1 cellular context compared by ENCODE assay signal in the genomic region with DNA sequence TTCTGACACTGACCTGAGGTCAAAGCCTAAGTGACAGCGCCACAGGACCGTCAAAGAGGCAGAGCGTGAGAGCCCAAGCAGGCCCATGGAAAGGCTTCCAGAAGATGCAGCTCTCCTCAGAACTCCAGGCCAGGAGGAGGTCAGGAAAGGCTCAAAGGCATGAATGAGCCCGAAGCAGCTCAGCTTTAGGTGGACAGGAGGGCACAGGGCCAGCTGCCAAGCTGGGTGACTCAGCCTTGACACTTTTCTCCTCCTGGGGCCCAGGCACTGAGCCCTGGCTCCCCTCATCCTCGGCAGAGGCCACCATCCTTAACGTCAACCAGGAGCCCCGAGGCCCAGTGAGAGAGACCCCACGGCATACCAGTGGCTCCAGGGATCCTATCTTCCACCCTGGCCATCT.
TF ChIP-seq lines count a peak whose summit lies in the region.

No MANE protein-coding gene starts in this region.

TF ChIP-seq in SK-N-SH treated with all-trans-retinoic acid at 6 μM for 48 hours, 23 proteins besides CTCF, POLR2A, EP300 and RAD21 (continued from another document):
- TF ChIP-seq, protein P1, sequence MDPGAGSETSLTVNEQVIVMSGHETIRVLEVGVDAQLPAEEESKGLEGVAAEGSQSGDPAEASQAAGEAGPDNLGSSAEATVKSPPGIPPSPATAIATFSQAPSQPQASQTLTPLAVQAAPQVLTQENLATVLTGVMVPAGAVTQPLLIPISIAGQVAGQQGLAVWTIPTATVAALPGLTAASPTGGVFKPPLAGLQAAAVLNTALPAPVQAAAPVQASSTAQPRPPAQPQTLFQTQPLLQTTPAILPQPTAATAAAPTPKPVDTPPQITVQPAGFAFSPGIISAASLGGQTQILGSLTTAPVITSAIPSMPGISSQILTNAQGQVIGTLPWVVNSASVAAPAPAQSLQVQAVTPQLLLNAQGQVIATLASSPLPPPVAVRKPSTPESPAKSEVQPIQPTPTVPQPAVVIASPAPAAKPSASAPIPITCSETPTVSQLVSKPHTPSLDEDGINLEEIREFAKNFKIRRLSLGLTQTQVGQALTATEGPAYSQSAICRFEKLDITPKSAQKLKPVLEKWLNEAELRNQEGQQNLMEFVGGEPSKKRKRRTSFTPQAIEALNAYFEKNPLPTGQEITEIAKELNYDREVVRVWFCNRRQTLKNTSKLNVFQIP (CRISPR knock-in tag; IDR thresholded peaks at IDR 0.05; ENCODE audit: borderline replicate concordance, low read depth): no peak
- no peak for TF ChIP-seq GLIS3 (CRISPR knock-in tag; IDR thresholded peaks at IDR 0.05)
- TF ChIP-seq ZFP30 (CRISPR knock-in tag; IDR thresholded peaks at IDR 0.05): no peak
- no peak for TF ChIP-seq ZNF8 (CRISPR knock-in tag; IDR thresholded peaks at IDR 0.05)
- no peak for TF ChIP-seq CSDC2 (CRISPR knock-in tag; IDR thresholded peaks at IDR 0.05)
- no peak for TF ChIP-seq ARNTL (CRISPR knock-in tag; IDR thresholded peaks at IDR 0.05; ENCODE audit: borderline replicate concordance, low read depth)
- no peak for TF ChIP-seq ISL1 (CRISPR knock-in tag; IDR thresholded peaks at IDR 0.05)
- no peak for TF ChIP-seq ZNF70 (CRISPR knock-in tag; IDR thresholded peaks at IDR 0.05)
